In the genomic region with DNA sequence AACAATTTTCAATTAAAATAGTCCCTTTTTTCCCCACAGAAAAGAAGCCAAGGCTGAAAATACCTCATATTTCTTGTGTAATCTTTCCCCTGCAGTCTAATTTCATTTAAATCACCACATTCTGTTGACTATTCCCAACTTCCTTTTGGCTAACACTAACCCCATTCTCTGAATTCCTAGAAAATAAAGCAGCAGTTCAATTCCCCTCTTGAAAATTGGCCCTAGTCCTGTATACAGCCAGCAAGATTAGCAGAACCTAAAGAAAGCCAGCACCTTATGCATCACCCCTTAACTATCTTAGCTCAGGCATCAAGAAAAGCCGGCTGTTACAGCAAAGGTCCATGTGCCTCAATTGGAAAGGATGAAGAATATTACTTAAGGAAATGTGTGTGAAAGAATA, we compare ENCODE assay signal across 1 cellular context.
TF ChIP-seq lines count a peak whose summit lies in the region.

No MANE protein-coding gene starts in this region.

TF ChIP-seq in K562, 482 proteins besides CTCF, POLR2A, EP300 and RAD21:
- TF ChIP-seq ZC3H8 (IDR thresholded peaks at IDR 0.05) (no peak), TAF9B (IDR thresholded peaks at IDR 0.05; ENCODE audit: partially characterized antibody) (no peak), SPI1 (IDR thresholded peaks at IDR 0.05; ENCODE audit: borderline replicate concordance, low read depth, low read length) (no peak), POLR2B (IDR thresholded peaks at IDR 0.05; ENCODE audit: low read depth, partially characterized antibody) (no peak), ZNF239 (CRISPR knock-in tag; IDR thresholded peaks at IDR 0.05) (no peak), TFAM (CRISPR knock-in tag; conservative IDR thresholded peaks at IDR 0.05) (no peak), TOE1 (IDR thresholded peaks at IDR 0.05; ENCODE audit: borderline replicate concordance) (no peak), TOE1 (CRISPR knock-in tag; IDR thresholded peaks at IDR 0.05; ENCODE audit: borderline replicate concordance, low read depth) (no peak), ZNF282 (CRISPR knock-in tag; IDR thresholded peaks at IDR 0.05) (no peak), OTX1 (CRISPR knock-in tag; IDR thresholded peaks at IDR 0.05) (no peak), HMG20B (CRISPR knock-in tag; IDR thresholded peaks at IDR 0.05) (no peak), SAFB2 (IDR thresholded peaks at IDR 0.05; ENCODE audit: borderline replicate concordance, low read depth, low read length, severe bottlenecking) (no peak)
- TF ChIP-seq, protein P1, sequence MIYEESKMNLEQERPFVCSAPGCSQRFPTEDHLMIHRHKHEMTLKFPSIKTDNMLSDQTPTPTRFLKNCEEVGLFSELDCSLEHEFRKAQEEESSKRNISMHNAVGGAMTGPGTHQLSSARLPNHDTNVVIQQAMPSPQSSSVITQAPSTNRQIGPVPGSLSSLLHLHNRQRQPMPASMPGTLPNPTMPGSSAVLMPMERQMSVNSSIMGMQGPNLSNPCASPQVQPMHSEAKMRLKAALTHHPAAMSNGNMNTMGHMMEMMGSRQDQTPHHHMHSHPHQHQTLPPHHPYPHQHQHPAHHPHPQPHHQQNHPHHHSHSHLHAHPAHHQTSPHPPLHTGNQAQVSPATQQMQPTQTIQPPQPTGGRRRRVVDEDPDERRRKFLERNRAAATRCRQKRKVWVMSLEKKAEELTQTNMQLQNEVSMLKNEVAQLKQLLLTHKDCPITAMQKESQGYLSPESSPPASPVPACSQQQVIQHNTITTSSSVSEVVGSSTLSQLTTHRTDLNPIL (CRISPR knock-in tag; IDR thresholded peaks at IDR 0.05), result no peak
- TF ChIP-seq, protein P2, sequence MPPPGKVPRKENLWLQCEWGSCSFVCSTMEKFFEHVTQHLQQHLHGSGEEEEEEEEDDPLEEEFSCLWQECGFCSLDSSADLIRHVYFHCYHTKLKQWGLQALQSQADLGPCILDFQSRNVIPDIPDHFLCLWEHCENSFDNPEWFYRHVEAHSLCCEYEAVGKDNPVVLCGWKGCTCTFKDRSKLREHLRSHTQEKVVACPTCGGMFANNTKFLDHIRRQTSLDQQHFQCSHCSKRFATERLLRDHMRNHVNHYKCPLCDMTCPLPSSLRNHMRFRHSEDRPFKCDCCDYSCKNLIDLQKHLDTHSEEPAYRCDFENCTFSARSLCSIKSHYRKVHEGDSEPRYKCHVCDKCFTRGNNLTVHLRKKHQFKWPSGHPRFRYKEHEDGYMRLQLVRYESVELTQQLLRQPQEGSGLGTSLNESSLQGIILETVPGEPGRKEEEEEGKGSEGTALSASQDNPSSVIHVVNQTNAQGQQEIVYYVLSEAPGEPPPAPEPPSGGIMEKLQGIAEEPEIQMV (tag; conservative IDR thresholded peaks at IDR 0.05; ENCODE audit: low read depth), result no peak
